8 cellular contexts compared by ENCODE assay signal in the genomic region with DNA sequence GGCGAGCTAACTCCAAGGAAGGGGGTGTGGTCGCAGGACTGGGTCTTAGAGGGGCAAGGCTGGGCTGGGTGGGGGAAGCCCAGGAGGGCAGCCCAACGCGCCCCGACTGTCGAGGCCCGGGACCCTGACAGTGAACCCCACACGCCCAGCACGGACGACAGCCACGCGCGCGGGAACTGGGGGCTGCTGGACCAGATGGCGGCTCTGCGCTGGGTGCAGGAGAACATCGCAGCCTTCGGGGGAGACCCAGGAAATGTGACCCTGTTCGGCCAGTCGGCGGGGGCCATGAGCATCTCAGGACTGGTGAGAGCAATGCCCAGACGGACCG. TPM values are rescaled to one million over a fixed set of nuclear protein-coding genes. Genes with fewer than 3 reads are reported as not detected.
DNase-seq lines count a peak whose midpoint lies in the region; ATAC-seq, FAIRE-seq and TF ChIP-seq lines count a peak whose summit lies in the region.

No MANE protein-coding gene starts in this region.

- no peak for ATAC-seq in aorta (ENCODE audit: low FRiP score)
- no peak for ATAC-seq in HG02938 (IDR thresholded peaks at IDR 0.05; ENCODE audit: unreplicated experiment)

- H3K27me3 ChIP-seq in astrocyte (ENCODE audit: insufficient read depth, low read length) (no peaks in the 10 kb centered on the region), iPS-20b (ENCODE audit: insufficient read depth, low read length) (peaks cover 71% of the 10 kb centered on the region), aorta (ENCODE audit: control insufficient read depth in 1 of 2, insufficient read depth in 2 of 2, low read length in 1 of 2) (no peaks in the 10 kb centered on the region)

- no peaks in the 10 kb centered on the region for H3K79me2 ChIP-seq in astrocyte (ENCODE audit: insufficient read depth, low read length)

- H3K4me1 ChIP-seq in astrocyte (ENCODE audit: insufficient read depth, low read length) (peaks cover 15% of the 10 kb centered on the region), iPS-20b (ENCODE audit: insufficient read depth, low read length) (no peaks in the 10 kb centered on the region), aorta (ENCODE audit: control insufficient read depth in 1 of 2, insufficient read depth in 2 of 2, low read length in 2 of 2) (no peaks in the 10 kb centered on the region)

- FAIRE-seq in astrocyte (lab: Jason Lieb, UNC): no peak

- H4K20me1 ChIP-seq in astrocyte (ENCODE audit: insufficient read depth, low read length): no peaks in the 10 kb centered on the region

- intact Hi-C loops in aorta (cut with DNase I): no loop called here

- 14 to 15% methylated on average over 22 to 23 of the region's 23 CpGs for WGBS in aorta, 2 donors

- H3K9me3 Mint-ChIP-seq in activated T-cell treated with anti-CD3 and anti-CD28 coated beads, Interleukin-2, amount 50 U/mL, for 24 hours: no peaks in the 10 kb centered on the region
- no peaks in the 10 kb centered on the region for H3K9me3 Mint-ChIP-seq in astrocyte (ENCODE audit: unreplicated experiment)

- H3K9ac ChIP-seq in astrocyte (ENCODE audit: low read length): no peak overlapping the region
- no peak overlapping the region for H3K9ac ChIP-seq in iPS-20b (ENCODE audit: low read depth, low read length)

- peak overlapping the region; percentile 34 for H3K4me3 ChIP-seq in astrocyte (ENCODE audit: insufficient read depth, low read depth, low read length)
- H3K4me3 ChIP-seq in iPS-20b (ENCODE audit: low read length): peak overlapping the region; percentile 55; the same call in 1 of the 2 replicates
- no peak overlapping the region for H3K4me3 ChIP-seq in aorta (ENCODE audit: low read length in 2 of 2)

- H3K4me1 Mint-ChIP-seq in activated T-cell treated with anti-CD3 and anti-CD28 coated beads, Interleukin-2, amount 50 U/mL, for 24 hours (ENCODE audit: low read depth): peaks cover 22% of the 10 kb centered on the region
- peaks cover 3% of the 10 kb centered on the region for H3K4me1 Mint-ChIP-seq in astrocyte (ENCODE audit: low read depth, unreplicated experiment)

- peak overlapping the region; percentile 52 for H2AFZ ChIP-seq in astrocyte (ENCODE audit: low read depth, low read length)

- H3K27me3 Mint-ChIP-seq in activated T-cell treated with anti-CD3 and anti-CD28 coated beads, Interleukin-2, amount 50 U/mL, for 24 hours: no peaks in the 10 kb centered on the region
- H3K27me3 Mint-ChIP-seq in astrocyte (ENCODE audit: low read depth, unreplicated experiment): peaks cover 47% of the 10 kb centered on the region

- no peak for TF ChIP-seq CTCF in astrocyte (IDR thresholded peaks at IDR 0.05; ENCODE audit: insufficient read depth, low read depth, low read length)

- H3K36me3 ChIP-seq in astrocyte (ENCODE audit: insufficient read depth, low read length) (no peaks in the 10 kb centered on the region), iPS-20b (ENCODE audit: insufficient read depth, low read depth, low read length) (no peaks in the 10 kb centered on the region), aorta (ENCODE audit: control insufficient read depth in 1 of 2, insufficient read depth in 2 of 2, low read length in 1 of 2) (no peaks in the 10 kb centered on the region)

- no peaks in the 10 kb centered on the region for H3K9me3 ChIP-seq in astrocyte (ENCODE audit: insufficient read depth, low read depth, low read length)
- H3K9me3 ChIP-seq in iPS-20b (ENCODE audit: insufficient read depth, low read depth, low read length): no peaks in the 10 kb centered on the region
- H3K9me3 ChIP-seq in aorta (ENCODE audit: control insufficient read depth, low read length): no peaks in the 10 kb centered on the region

- peaks cover 11% of the 10 kb centered on the region for H3K36me3 Mint-ChIP-seq in activated T-cell treated with anti-CD3 and anti-CD28 coated beads, Interleukin-2, amount 50 U/mL, for 24 hours (ENCODE audit: low read depth)
- peaks cover 5% of the 10 kb centered on the region for H3K36me3 Mint-ChIP-seq in astrocyte (ENCODE audit: low read depth, unreplicated experiment)

- H3K4me3 Mint-ChIP-seq in activated T-cell treated with anti-CD3 and anti-CD28 coated beads, Interleukin-2, amount 50 U/mL, for 24 hours: peak overlapping the region; percentile 50
- H3K4me3 Mint-ChIP-seq in astrocyte (ENCODE audit: unreplicated experiment): no peak overlapping the region

- H3K27ac ChIP-seq in astrocyte (ENCODE audit: low read depth, low read length) (no peak overlapping the region), iPS-20b (ENCODE audit: low read length) (no peak overlapping the region), temporal lobe (ENCODE audit: low read depth, low read length) (peak overlapping the region; percentile 82), aorta (ENCODE audit: low read depth in 1 of 2, low read length in 2 of 2) (no peak overlapping the region)

- H3K4me2 ChIP-seq in astrocyte (ENCODE audit: low read length): peak overlapping the region; percentile 89

- no peak overlapping the region for H3K27ac Mint-ChIP-seq in activated T-cell treated with anti-CD3 and anti-CD28 coated beads, Interleukin-2, amount 50 U/mL, for 24 hours
- H3K27ac Mint-ChIP-seq in astrocyte (ENCODE audit: unreplicated experiment): no peak overlapping the region

- no peak for DNase-seq in activated T-cell treated with anti-CD3 and anti-CD28 coated beads, Interleukin-2, amount 50 U/mL, for 24 hours
- no peak for DNase-seq in activated T-cell treated with anti-CD3 and anti-CD28 coated beads, Interleukin-2, amount 50 U/mL, for 1 hour
- DNase-seq in astrocyte (ENCODE audit: low read depth) (no peak), aorta (no peak), NCI-H2107 treated with DMSO at 0.1 percent for 48 hours (lab: John Stamatoyannopoulos, UW; ENCODE audit: unreplicated experiment) (no peak)

RNA-seq across cellular contexts. Expression of a gene that starts 12.7 kb away (rescaled TPM):
- total RNA-seq in astrocyte (1.2 TPM in 2 replicates), temporal lobe (8.1 TPM), aorta (10 to 100 TPM in 1 of 2 donors, 1 to 10 TPM in 1; 5.5 to 14.2 TPM)
- polyA plus RNA-seq in aorta: 10 to 100 TPM in 1 of 2 donors, 1 to 10 TPM in 1; 1.9 to 22.7 TPM

RNA-seq across cellular contexts. Expression of a gene that starts 27.8 kb away (rescaled TPM):
- total RNA-seq in astrocyte: 94.8 and 104 TPM in 2 replicates
- 35.7 TPM for total RNA-seq in temporal lobe
- 10 to 100 TPM; 37.4 to 67.3 TPM for total RNA-seq in aorta
- 10 to 100 TPM; 12.0 to 19.9 TPM for polyA plus RNA-seq in aorta

RNA-seq across cellular contexts. Expression of a gene that starts 40.1 kb away (rescaled TPM):
- total RNA-seq in astrocyte (0.77 and 1.5 TPM in 2 replicates), temporal lobe (0.49 TPM), aorta (1 to 10 TPM; 1.0 to 2.4 TPM)
- 1 to 10 TPM in 1 of 2 donors, under 1 TPM in 1; 0.15 to 1.5 TPM for polyA plus RNA-seq in aorta

Comparison
In these comparisons a context has a peak if more than half of its experiments do, and no peak if none do; other contexts are left out.
1. H3K4me3 ChIP-seq: peak in astrocyte (single experiment) and iPS-20b (single experiment); none in aorta (0 of 2).